In genomic region chr3:38139652-38140051, GRCh38 we compare ENCODE assay signal across 8 cellular contexts. TPM values are rescaled to one million over a fixed set of nuclear protein-coding genes. Genes with fewer than 3 reads are reported as not detected.
DNase-seq lines count a peak whose midpoint lies in the region; ATAC-seq and TF ChIP-seq lines count a peak whose summit lies in the region.

No MANE protein-coding gene starts in this region.

- H3K4me1 ChIP-seq in left lung = peaks cover 28 to 51% of the 10 kb centered on the region in 2 donors
- peaks cover 16 to 60% (median 50%) of the 10 kb centered on the region in 5 donors for H3K4me1 ChIP-seq in subcutaneous abdominal adipose tissue (ENCODE audit: control insufficient read depth in 5 of 5, insufficient read depth in 5 of 5, low read length in 5 of 5)

- POLR2A ChIA-PET in activated naive CD8-positive, alpha-beta T cell treated with anti-CD3 and anti-CD28 coated beads, Interleukin-2, amount 10 ng/mL, durations not matched to agents 7 days and 5 days (lab: Charles Lee) = interaction anchor here (1.0 to 5.0 kb wide), 5 partner anchors 9 to 281 kb away, joined by 3 to 171 read pairs (median 4); partner anchors contain the start of genes DLEC1 and OXSR1

- H3K27me3 Mint-ChIP-seq in T-helper 1 cell treated with Interleukin-12 subunit alpha and Interleukin-12 subunit beta and Interleukin-4 antibody, amounts not matched to agents 30 μg/mL and 1 μg/mL, for 36 hours (ENCODE audit: low read depth) = no peaks in the 10 kb centered on the region
- H3K27me3 Mint-ChIP-seq in activated naive CD8-positive, alpha-beta T cell treated with anti-CD3 and anti-CD28 coated beads, Interleukin-2, amount 10 ng/mL, durations not matched to agents 7 days and 5 days = no peaks in the 10 kb centered on the region

- intact Hi-C loops in left lung (cut with DNase I) = loop anchor here in 1 of 2 donors (10.0 kb wide), 1 partner anchor 85 kb away; no protein-coding TSS in a partner anchor

- H3K4me1 Mint-ChIP-seq in T-helper 1 cell treated with Interleukin-12 subunit alpha and Interleukin-12 subunit beta and Interleukin-4 antibody, amounts not matched to agents 30 μg/mL and 1 μg/mL, for 36 hours (ENCODE audit: low read depth) = peaks cover 50% of the 10 kb centered on the region
- peaks cover 37% of the 10 kb centered on the region for H3K4me1 Mint-ChIP-seq in activated naive CD8-positive, alpha-beta T cell treated with anti-CD3 and anti-CD28 coated beads, Interleukin-2, amount 10 ng/mL, durations not matched to agents 7 days and 5 days

- DNase-seq in T-helper 1 cell = no peak
- DNase-seq in activated naive CD8-positive, alpha-beta T cell treated with anti-CD3 and anti-CD28 coated beads, Interleukin-2, amount 10 ng/mL, durations not matched to agents 7 days and 5 days = no peak
- no peak for DNase-seq in left lung
- no peak for DNase-seq in nucleus accumbens (lab: John Stamatoyannopoulos, UW)
- no peak for DNase-seq in SK-N-DZ (ENCODE audit: low spot score)
- DNase-seq in SHP77 (lab: John Stamatoyannopoulos, UW) = no peak

- H3K27ac Mint-ChIP-seq in T-helper 1 cell treated with Interleukin-12 subunit alpha and Interleukin-12 subunit beta and Interleukin-4 antibody, amounts not matched to agents 30 μg/mL and 1 μg/mL, for 36 hours = peak overlapping the region; percentile 98
- peak overlapping the region; percentile 100 for H3K27ac Mint-ChIP-seq in activated naive CD8-positive, alpha-beta T cell treated with anti-CD3 and anti-CD28 coated beads, Interleukin-2, amount 10 ng/mL, durations not matched to agents 7 days and 5 days

- peaks cover 37% of the 10 kb centered on the region for H3K36me3 Mint-ChIP-seq in T-helper 1 cell treated with Interleukin-12 subunit alpha and Interleukin-12 subunit beta and Interleukin-4 antibody, amounts not matched to agents 30 μg/mL and 1 μg/mL, for 36 hours (ENCODE audit: low read depth)
- H3K36me3 Mint-ChIP-seq in activated naive CD8-positive, alpha-beta T cell treated with anti-CD3 and anti-CD28 coated beads, Interleukin-2, amount 10 ng/mL, durations not matched to agents 7 days and 5 days = peaks cover 24% of the 10 kb centered on the region

- H3K36me3 ChIP-seq in left lung = peaks cover 0 to 29% of the 10 kb centered on the region in 2 donors
- peaks cover 0 to 29% (median 21%) of the 10 kb centered on the region in 5 donors for H3K36me3 ChIP-seq in subcutaneous abdominal adipose tissue (ENCODE audit: control insufficient read depth in 5 of 5, insufficient read depth in 5 of 5, low read length in 5 of 5)

- H3K27me3 ChIP-seq in left lung (no peaks in the 10 kb centered on the region), subcutaneous abdominal adipose tissue (ENCODE audit: control insufficient read depth in 5 of 5, insufficient read depth in 4 of 5, low read length in 5 of 5) (peaks cover 0 to 3% (median 0%) of the 10 kb centered on the region in 5 donors)

- no peak for TF ChIP-seq CTCF in left lung (IDR thresholded peaks at IDR 0.05)

- H3K4me3 ChIP-seq in left lung (peak overlapping the region; percentile 89 to 97), subcutaneous abdominal adipose tissue (ENCODE audit: low read depth in 1 of 5, low read length in 5 of 5) (peak overlapping the region; percentile 80 to 94 (median 91))

- no peak for ATAC-seq in activated naive CD8-positive, alpha-beta T cell treated with anti-CD3 and anti-CD28 coated beads, Interleukin-2, amount 10 ng/mL, durations not matched to agents 7 days and 5 days (ENCODE audit: low read depth)
- no peak for ATAC-seq in left lung

- peak overlapping the region; percentile 93 for H3K4me3 Mint-ChIP-seq in T-helper 1 cell treated with Interleukin-12 subunit alpha and Interleukin-12 subunit beta and Interleukin-4 antibody, amounts not matched to agents 30 μg/mL and 1 μg/mL, for 36 hours
- H3K4me3 Mint-ChIP-seq in activated naive CD8-positive, alpha-beta T cell treated with anti-CD3 and anti-CD28 coated beads, Interleukin-2, amount 10 ng/mL, durations not matched to agents 7 days and 5 days = peak overlapping the region; percentile 86

- H3K9me3 ChIP-seq in left lung (no peaks in the 10 kb centered on the region), subcutaneous abdominal adipose tissue (ENCODE audit: control insufficient read depth in 5 of 5, low read length in 5 of 5) (no peaks in the 10 kb centered on the region)

- H3K27ac ChIP-seq in left lung = peak overlapping the region in 1 of 2 donors; percentile 98
- no peak overlapping the region for H3K27ac ChIP-seq in subcutaneous abdominal adipose tissue (ENCODE audit: low read depth, low read length)

- H3K9ac ChIP-seq in subcutaneous abdominal adipose tissue (ENCODE audit: low read length in 5 of 5) = peak overlapping the region in 4 of 5 donors; percentile 4 to 95 (median 66)

- H3K9me3 Mint-ChIP-seq in T-helper 1 cell treated with Interleukin-12 subunit alpha and Interleukin-12 subunit beta and Interleukin-4 antibody, amounts not matched to agents 30 μg/mL and 1 μg/mL, for 36 hours = no peaks in the 10 kb centered on the region
- no peaks in the 10 kb centered on the region for H3K9me3 Mint-ChIP-seq in activated naive CD8-positive, alpha-beta T cell treated with anti-CD3 and anti-CD28 coated beads, Interleukin-2, amount 10 ng/mL, durations not matched to agents 7 days and 5 days

RNA-seq across cellular contexts. Expression of gene MYD88, which starts 1.2 kb away (rescaled TPM):
- total RNA-seq in activated naive CD8-positive, alpha-beta T cell treated with anti-CD3 and anti-CD28 coated beads, Interleukin-2, amount 10 ng/mL, durations not matched to agents 7 days and 5 days = 10 to 100 TPM; 68.5 to 70.6 TPM
- total RNA-seq in left lung = 10 to 100 TPM; 51.5 to 97.4 TPM
- 1.4 and 2.0 TPM in 2 replicates for polyA plus RNA-seq in SK-N-DZ (2014; cell fraction: cytosol; rRNA removed)
- 4.3 and 18.1 TPM in 2 replicates for polyA plus RNA-seq in SK-N-DZ (2014; cell fraction: nucleus; rRNA removed)

RNA-seq across cellular contexts. Expression of gene ACAA1, which starts 2.7 kb away (rescaled TPM):
- 10 to 100 TPM; 89.0 to 93.5 TPM for total RNA-seq in activated naive CD8-positive, alpha-beta T cell treated with anti-CD3 and anti-CD28 coated beads, Interleukin-2, amount 10 ng/mL, durations not matched to agents 7 days and 5 days
- 100 to 1,000 TPM in 1 of 2 donors, 10 to 100 TPM in 1; 97.5 to 106 TPM for total RNA-seq in left lung
- polyA plus RNA-seq in SK-N-DZ (2014; cell fraction: cytosol; rRNA removed) = 3.4 and 4.2 TPM in 2 replicates
- 31.9 and 51.1 TPM in 2 replicates for polyA plus RNA-seq in SK-N-DZ (2014; cell fraction: nucleus; rRNA removed)

RNA-seq across cellular contexts. Expression of gene OXSR1, which starts 25.7 kb away (rescaled TPM):
- total RNA-seq in activated naive CD8-positive, alpha-beta T cell treated with anti-CD3 and anti-CD28 coated beads, Interleukin-2, amount 10 ng/mL, durations not matched to agents 7 days and 5 days = 10 to 100 TPM; 54.0 to 55.0 TPM
- total RNA-seq in left lung = 10 to 100 TPM; 26.4 to 35.6 TPM
- polyA plus RNA-seq in SK-N-DZ (2014; cell fraction: cytosol; rRNA removed) = 26.3 and 27.4 TPM in 2 replicates
- 23.0 and 24.8 TPM in 2 replicates for polyA plus RNA-seq in SK-N-DZ (2014; cell fraction: nucleus; rRNA removed)
